Comparison of ENCODE assay signal across 23 cellular contexts in the genomic region with DNA sequence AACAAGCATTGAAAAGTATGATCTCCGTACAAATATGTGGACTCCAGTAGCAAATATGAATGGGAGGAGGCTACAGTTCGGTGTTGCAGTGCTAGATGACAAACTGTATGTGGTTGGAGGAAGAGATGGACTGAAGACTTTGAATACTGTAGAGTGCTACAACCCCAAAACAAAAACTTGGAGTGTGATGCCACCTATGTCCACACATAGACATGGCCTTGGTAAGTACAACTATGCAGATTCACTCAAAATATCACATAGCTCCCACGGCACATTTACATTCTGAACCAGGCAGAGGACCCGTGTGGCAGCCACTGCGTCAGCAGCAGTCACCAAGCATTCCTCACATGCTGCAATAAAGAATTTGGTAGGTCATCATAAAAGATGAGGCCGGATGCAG. TPM values are rescaled to one million over a fixed set of nuclear protein-coding genes. Genes with fewer than 3 reads are reported as not detected.
DNase-seq lines count a peak whose midpoint lies in the region; ATAC-seq and TF ChIP-seq lines count a peak whose summit lies in the region.
"Had no signal": no experiment of that assay in that cellular context is flagged by ENCODE, and none has a peak within 500 bp of the region (broad histone marks: within the 10 kb centered on the region; RNA-seq: fewer than 3 reads in every experiment).

No MANE protein-coding gene starts in this region.

- H3K4me3 ChIP-seq in GM12865 (ENCODE audit: low read depth, low read length) (no peak overlapping the region), Panc1 (ENCODE audit: low read depth in 2 of 2, low read length in 2 of 2) (no peak overlapping the region), cardiac fibroblast (replicated peaks in 1 of 2; ENCODE audit: low read depth in 2 of 2, low read length in 2 of 2) (no peak overlapping the region)
- H3K4me3 ChIP-seq: MG63, Peyer's patch, SJCRH30 had no signal

- BruUV-seq in Panc1 (replicated peaks; lab: Mats Ljungman, UMichigan) = no TSS peak

- H3K27me3 ChIP-seq in Panc1 (ENCODE audit: control insufficient read depth, insufficient read depth, low read length) = no peaks in the 10 kb centered on the region
- H3K27me3 ChIP-seq: MG63, Peyer's patch, SJCRH30 had no signal

- TF ChIP-seq CTCF in GM12865 (IDR thresholded peaks at IDR 0.05; ENCODE audit: insufficient read depth, low read depth, low read length, missing control alignments) (no peak), Panc1 (IDR thresholded peaks at IDR 0.05) (no peak), cardiac fibroblast (IDR thresholded peaks at IDR 0.05; ENCODE audit: low read depth, low read length) (no peak)

- CTCF ChIA-PET in Panc1 (lab: Charles Lee) = no interaction called here

- H3K27ac ChIP-seq in Panc1 (ENCODE audit: low read length) = no peak overlapping the region
- H3K27ac ChIP-seq: Peyer's patch, SJCRH30 had no signal

- H3K4me1 ChIP-seq in Panc1 (ENCODE audit: control insufficient read depth, insufficient read depth, low read length) = no peaks in the 10 kb centered on the region; the same call in 1 of the 2 replicates
- H3K4me1 ChIP-seq: Peyer's patch had no signal

- intact Hi-C loops in Panc1 (cut with micrococcal nuclease; ENCODE audit: unreplicated experiment) = no loop called here

- peak; percentile 3 for DNase-seq in GM12865 (ENCODE audit: low read depth)
- DNase-seq in HT1080 (ENCODE audit: low read depth) = peak; percentile 15
- DNase-seq in Panc1 (ENCODE audit: low read depth, low spot score) = no peak
- DNase-seq in cardiac fibroblast (ENCODE audit: low read depth in 2 of 2) = peak; percentile 5 to 14
- DNase-seq in T-helper 1 cell = no peak
- DNase-seq in NCI-H2196 (lab: John Stamatoyannopoulos, UW; ENCODE audit: unreplicated experiment) = no peak
- DNase-seq in HK-2 (ENCODE audit: unreplicated experiment) = no peak
- DNase-seq in activated CD8-positive, alpha-beta memory T cell treated with anti-CD3 and anti-CD28 coated beads, Interleukin-2, amount 50 U/mL, for 4 hours = no peak
- DNase-seq: ACHN; Calu3; CD4-positive, CD25-positive, alpha-beta regulatory T cell; DMS79 treated with DMSO at 0.1 percent for 48 hours; GF-D8; H9; MG63; NCI-H1436; NCI-H2081 treated with DMSO at 0.1 percent for 48 hours; NCI-H226; NCI-H526; NK-92 treated with Interleukin-12 subunit alpha and Interleukin-12 subunit beta, amount 100 ng/mL, for 24 hours; Peyer's patch; SJCRH30; SW 1271 had no signal

- ATAC-seq in Panc1 = peak; percentile 63

- peaks cover 6% of the 10 kb centered on the region; the same call in 1 of the 2 replicates for H3K36me3 ChIP-seq in Panc1 (ENCODE audit: control insufficient read depth, insufficient read depth, low read length)
- H3K36me3 ChIP-seq: Peyer's patch had no signal

- in situ Hi-C loops in Panc1 (cut with HindIII; ENCODE audit: low pct_unique_long_range_greater_than_20kb, low sequenced_read_pairs) = no loop called here

- POLR2A ChIA-PET in Panc1 (lab: Charles Lee) = no interaction called here

- no peaks in the 10 kb centered on the region for H3K9me3 ChIP-seq in Panc1 (ENCODE audit: control insufficient read depth, insufficient read depth, low read depth, low read length)
- H3K9me3 ChIP-seq: MG63, Peyer's patch, SJCRH30 had no signal

RNA-seq across cellular contexts. Expression of gene KLHL5, which starts 41.3 kb away (rescaled TPM):
- total RNA-seq in HT1080 (2014; rRNA removed; shearing (Covaris generic)) = 33.0 and 37.1 TPM in 2 replicates
- polyA plus RNA-seq in HT1080 (2015; cell fraction: cytosol; rRNA removed) = 72.6 and 86.3 TPM in 2 replicates
- 35.5 and 36.3 TPM in 2 replicates for polyA plus RNA-seq in HT1080 (2015; cell fraction: nucleus; rRNA removed)
- 128 TPM for total RNA-seq in Panc1 (2021; ENCODE audit: unreplicated experiment)
- 107 TPM for polyA plus RNA-seq in Panc1 (2012; ENCODE audit: insufficient read length)

Comparison
In these comparisons a context has a peak if more than half of its experiments do, and no peak if none do; other contexts are left out.
1. DNase-seq: peak in GM12865 (single experiment), HT1080 (single experiment) and cardiac fibroblast (2 of 2); none in Panc1 (single experiment), T-helper 1 cell (0 of 5), NCI-H2196 (single experiment), HK-2 (single experiment) and activated CD8-positive, alpha-beta memory T cell treated with anti-CD3 and anti-CD28 coated beads, Interleukin-2, amount 50 U/mL, for 4 hours (single experiment).